18 cellular contexts compared by ENCODE assay signal in the genomic region with DNA sequence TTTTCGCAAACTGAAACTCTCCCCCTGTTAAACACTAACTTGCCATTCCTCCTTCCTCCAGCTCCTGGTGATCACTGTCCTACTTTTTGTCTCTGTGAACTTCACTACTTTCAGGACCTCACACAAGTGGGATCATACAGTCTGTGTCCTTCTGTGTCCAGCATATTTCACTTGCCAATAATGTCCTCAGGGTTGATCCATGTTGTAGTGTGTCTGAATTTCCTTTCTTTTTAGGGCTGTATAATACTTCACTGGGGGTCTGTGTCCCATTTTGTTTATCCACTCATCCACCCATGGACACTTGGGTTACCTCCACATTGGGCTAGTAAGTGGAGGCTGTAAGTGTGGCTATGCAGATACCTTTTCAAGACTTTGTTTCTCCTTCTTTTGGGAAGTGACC. TPM values are rescaled to one million over a fixed set of nuclear protein-coding genes. Genes with fewer than 3 reads are reported as not detected.
A peak's percentile ranks its signal among the peaks of the same experiment; 100 is the strongest.
DNase-seq lines count a peak whose midpoint lies in the region; FAIRE-seq and TF ChIP-seq lines count a peak whose summit lies in the region.
"Had no signal": no experiment of that assay in that cellular context is flagged by ENCODE, and none has a peak within 500 bp of the region (broad histone marks: within the 10 kb centered on the region; RNA-seq: fewer than 3 reads in every experiment).

No MANE protein-coding gene starts in this region.

- H3K9me3 ChIP-seq in keratinocyte (ENCODE audit: control insufficient read depth, low read depth, low read length) (no peaks in the 10 kb centered on the region), testis (no peaks in the 10 kb centered on the region)
- H3K9me3 ChIP-seq: A549, BE2C, Caco-2 had no signal

- TF ChIP-seq CTCF in HFFc6 (IDR thresholded peaks at IDR 0.05), result no peak
- TF ChIP-seq CTCF in coronary artery (IDR thresholded peaks at IDR 0.05), result no peak
- TF ChIP-seq CTCF in keratinocyte (optimal IDR thresholded peaks at IDR 0.05 in 1 of 3, IDR thresholded peaks at IDR 0.05 in 1 of 3, conservative IDR thresholded peaks at IDR 0.05 in 1 of 3; ENCODE audit: extremely low read depth in 1 of 3, insufficient read depth in 2 of 3, low read length in 3 of 3), result no peak
- TF ChIP-seq CTCF in testis (IDR thresholded peaks at IDR 0.05), result no peak

- H2AFZ ChIP-seq in keratinocyte (ENCODE audit: control insufficient read depth, low read length), result no peak overlapping the region
- H2AFZ ChIP-seq: GM23248 had no signal

- H3K36me3 ChIP-seq in keratinocyte (ENCODE audit: control insufficient read depth in 2 of 2, extremely low read depth in 1 of 2, insufficient read depth in 2 of 2, low read length in 2 of 2), result peaks cover 5 to 12% of the 10 kb centered on the region in 2 experiments
- H3K36me3 ChIP-seq in testis (ENCODE audit: low read depth, missing control alignments), result no peaks in the 10 kb centered on the region
- H3K36me3 ChIP-seq: BE2C had no signal

- no peaks in the 10 kb centered on the region for H3K27me3 Mint-ChIP-seq in HFFc6 (ENCODE audit: insufficient read depth)

- H3K4me3 ChIP-seq in coronary artery, result no peak overlapping the region
- no peak overlapping the region for H3K4me3 ChIP-seq in keratinocyte (ENCODE audit: control insufficient read depth in 2 of 3, extremely low read depth in 1 of 3, insufficient read depth in 2 of 3, low read depth in 1 of 3, low read length in 3 of 3)
- no peak overlapping the region for H3K4me3 ChIP-seq in testis
- H3K4me3 ChIP-seq: A549, GM23248 had no signal

- intact Hi-C loops in testis (cut with DNase I; ENCODE audit: low total_unique reads), result no loop called here

- no peak overlapping the region for H3K27ac ChIP-seq in coronary artery
- no peak overlapping the region for H3K27ac ChIP-seq in keratinocyte (ENCODE audit: control insufficient read depth, insufficient read depth, low read length)
- H3K27ac ChIP-seq in substantia nigra (ENCODE audit: low read depth, low read length, poor library complexity, severe bottlenecking), result peak overlapping the region; percentile 30
- H3K27ac ChIP-seq in testis, result no peak overlapping the region
- H3K27ac ChIP-seq: A549, C4-2B, GM23248 had no signal

- no peak overlapping the region for H3K4me3 Mint-ChIP-seq in HFFc6
- H3K4me3 Mint-ChIP-seq: CD8-positive, alpha-beta T cell had no signal

- H3K27me3 ChIP-seq in keratinocyte (ENCODE audit: control insufficient read depth, extremely low read depth, insufficient read depth, low read length) (no peaks in the 10 kb centered on the region), testis (no peaks in the 10 kb centered on the region)
- H3K27me3 ChIP-seq: BE2C had no signal

- no peak for TF ChIP-seq POLR2A in testis (IDR thresholded peaks at IDR 0.05)

- peaks cover 13% of the 10 kb centered on the region for H3K36me3 Mint-ChIP-seq in HFFc6 (ENCODE audit: low read depth)

- H3K4me1 ChIP-seq in keratinocyte (ENCODE audit: control insufficient read depth, extremely low read depth, insufficient read depth, low read length) (no peaks in the 10 kb centered on the region), testis (peaks cover 12% of the 10 kb centered on the region)
- H3K4me1 ChIP-seq: A549, BE2C, Caco-2 had no signal

- no peak for DNase-seq in HFFc6
- DNase-seq in coronary artery (ENCODE audit: low spot score), result peak; percentile 8
- no peak for DNase-seq in keratinocyte (ENCODE audit: low read depth, low spot score)
- no peak for DNase-seq in substantia nigra (lab: John Stamatoyannopoulos, UW)
- no peak for DNase-seq in activated CD4-positive, CD25-positive, alpha-beta regulatory T cell (lab: John Stamatoyannopoulos, UW)
- DNase-seq in activated naive CD4-positive, alpha-beta T cell treated with Interleukin-2 at 50 U/mL for 16 hours, result no peak
- no peak for DNase-seq in DMS79 treated with DMSO at 0.1 percent for 48 hours (lab: John Stamatoyannopoulos, UW)
- no peak for DNase-seq in testis
- DNase-seq: BE2C, Caco-2, GF-D8, GM23248 had no signal

- H3K9me1 ChIP-seq in keratinocyte (ENCODE audit: control insufficient read depth, extremely low read depth, insufficient read depth, low read length), result no peaks in the 10 kb centered on the region

- no peak overlapping the region for H3K4me2 ChIP-seq in keratinocyte (ENCODE audit: control insufficient read depth, extremely low read depth, insufficient read depth, low read depth, low read length)
- H3K4me2 ChIP-seq: A549 had no signal

- dilution Hi-C loops in keratinocyte (cut with MboI; ENCODE audit: extremely low pct_ligation_motif_present, low sequenced_read_pairs), result no loop called here

- no peak overlapping the region for H3K9ac ChIP-seq in keratinocyte (ENCODE audit: control insufficient read depth, extremely low read depth, insufficient read depth, low read length)
- H3K9ac ChIP-seq: GM23248 had no signal

- H3K9me3 Mint-ChIP-seq in HFFc6, result no peaks in the 10 kb centered on the region
- H3K9me3 Mint-ChIP-seq: CD8-positive, alpha-beta T cell had no signal

- H3K79me2 ChIP-seq in keratinocyte (ENCODE audit: control insufficient read depth, insufficient read depth, low read length), result peaks cover 2% of the 10 kb centered on the region

- no peaks in the 10 kb centered on the region for H4K20me1 ChIP-seq in keratinocyte (ENCODE audit: control insufficient read depth, extremely low read depth, insufficient read depth, low read length)

- peak overlapping the region; percentile 39; the same call in 1 of the 2 replicates for H3K27ac Mint-ChIP-seq in HFFc6
- H3K27ac Mint-ChIP-seq: CD8-positive, alpha-beta T cell had no signal

- WGBS in testis, 2 donors, result 93% methylated on average over 1 of the region's 1 CpG

- FAIRE-seq in keratinocyte (lab: Jason Lieb, UNC), result peak; percentile 41
- FAIRE-seq: A549, H54 had no signal

- H3K4me1 Mint-ChIP-seq in HFFc6 (ENCODE audit: low read depth), result peaks cover 27% of the 10 kb centered on the region

RNA-seq across cellular contexts. Expression of a gene that starts 42.7 kb away (rescaled TPM):
- not detected for total RNA-seq in HFFc6 (2021; fragmentation: NEBNext Ultra II Directional; extraction: Animal tissue kit (Norgen Biotek cat#: 25700))
- polyA plus RNA-seq in keratinocyte (not detected in 3 replicates), testis (ENCODE audit: insufficient read depth, low read depth, low replicate concordance) (not detected)
- not detected for polyA plus RNA-seq in keratinocyte (2011; ENCODE audit: low read depth)
- not detected in 2 replicates for polyA plus RNA-seq in keratinocyte (2011; cell fraction: cytosol; rRNA removed)
- not detected in 2 replicates for polyA plus RNA-seq in keratinocyte (2011; cell fraction: nucleus; rRNA removed)
- not detected in 2 replicates for polyA plus RNA-seq in keratinocyte (2012; ENCODE audit: low replicate concordance)
- not detected in 3 replicates for polyA minus RNA-seq in keratinocyte
- not detected for polyA minus RNA-seq in keratinocyte (2011; cell fraction: cytosol; rRNA and poly(A)+ RNA removed)
- not detected in 2 replicates for polyA minus RNA-seq in keratinocyte (2011; cell fraction: nucleus; rRNA and poly(A)+ RNA removed)
- under 1 TPM in 1 of 2 donors, not detected in 1; 0.31 TPM for total RNA-seq in testis
- total RNA-seq: CD8-positive, alpha-beta T cell; GM23248; HT-29 had no signal
- polyA plus RNA-seq: A549, AG04450, GM23248 had no signal
